ENCODE assay signal across 9 cellular contexts in genomic region chr11:130634981-130635473, GRCh38.
DNase-seq lines count a peak whose midpoint lies in the region; ATAC-seq and TF ChIP-seq lines count a peak whose summit lies in the region.
"Had no signal": no experiment of that assay in that cellular context is flagged by ENCODE, and none has a peak within 500 bp of the region (broad histone marks: within the 10 kb centered on the region; RNA-seq: fewer than 3 reads in every experiment).

No MANE protein-coding gene starts in this region.

- H3K4me1 ChIP-seq in HUES48 (ENCODE audit: control insufficient read depth, insufficient read depth, low read length) (no peaks in the 10 kb centered on the region), hepatocyte (ENCODE audit: insufficient read depth) (peaks cover 23% of the 10 kb centered on the region)

- H3K4me3 ChIP-seq in HUES48 (ENCODE audit: low read depth, low read length), result no peak overlapping the region
- H3K4me3 ChIP-seq in kidney epithelial cell (ENCODE audit: low read depth, low read length), result no peak overlapping the region
- H3K4me3 ChIP-seq in hepatocyte, result no peak overlapping the region

- no peak for TF ChIP-seq CTCF in kidney epithelial cell (IDR thresholded peaks at IDR 0.05; ENCODE audit: insufficient read depth, low read length, poor library complexity, severe bottlenecking)
- TF ChIP-seq CTCF in hepatocyte (IDR thresholded peaks at IDR 0.05; ENCODE audit: poor library complexity), result no peak

- H3K27ac Mint-ChIP-seq in activated T-helper 17 cell treated with anti-CD3 and anti-CD28 coated beads, Interleukin-2, amount 50 U/mL, for 72 hours, result no peak overlapping the region

- no peaks in the 10 kb centered on the region for H3K9me2 ChIP-seq in hepatocyte (replicated peaks; ENCODE audit: insufficient read depth)

- H3K79me2 ChIP-seq in hepatocyte, result no peaks in the 10 kb centered on the region

- H3K4me1 Mint-ChIP-seq in activated T-helper 17 cell treated with anti-CD3 and anti-CD28 coated beads, Interleukin-2, amount 50 U/mL, for 72 hours, result peaks cover 4% of the 10 kb centered on the region

- H3K9ac ChIP-seq in HUES48 (ENCODE audit: low read depth, low read length), result no peak overlapping the region

- no peak overlapping the region for H3K4me3 Mint-ChIP-seq in activated T-helper 17 cell treated with anti-CD3 and anti-CD28 coated beads, Interleukin-2, amount 50 U/mL, for 72 hours

- H3K27ac ChIP-seq in HUES48 (ENCODE audit: low read depth, low read length) (peak overlapping the region; percentile 37), hepatocyte (no peak overlapping the region)
- H3K27ac ChIP-seq: neutrophil had no signal

- H3K27me3 ChIP-seq in HUES48 (ENCODE audit: control insufficient read depth, insufficient read depth, low read length) (no peaks in the 10 kb centered on the region; the same call in 1 of the 2 replicates), kidney epithelial cell (ENCODE audit: control insufficient read depth, insufficient read depth, low read length) (no peaks in the 10 kb centered on the region), hepatocyte (no peaks in the 10 kb centered on the region)
- H3K27me3 ChIP-seq: neutrophil had no signal

- no peak overlapping the region for H2AFZ ChIP-seq in hepatocyte

- H3K4me2 ChIP-seq in hepatocyte, result no peak overlapping the region

- DNase-seq in COR-L47 (lab: John Stamatoyannopoulos, UW) (peak; percentile 62), kidney epithelial cell (ENCODE audit: low read depth) (peak; percentile 41), hepatocyte (ENCODE audit: low spot score) (no peak), NCI-H187 treated with DMSO at 0.1 percent for 48 hours (lab: John Stamatoyannopoulos, UW) (no peak)
- no peak for DNase-seq in effector CD4-positive, alpha-beta T cell

- H3K36me3 Mint-ChIP-seq in activated T-helper 17 cell treated with anti-CD3 and anti-CD28 coated beads, Interleukin-2, amount 50 U/mL, for 72 hours (ENCODE audit: low read depth), result no peaks in the 10 kb centered on the region

- peaks cover 15% of the 10 kb centered on the region for H3K27me3 Mint-ChIP-seq in activated T-helper 17 cell treated with anti-CD3 and anti-CD28 coated beads, Interleukin-2, amount 50 U/mL, for 72 hours

- no peaks in the 10 kb centered on the region for H3K9me3 Mint-ChIP-seq in activated T-helper 17 cell treated with anti-CD3 and anti-CD28 coated beads, Interleukin-2, amount 50 U/mL, for 72 hours

- H3K36me3 ChIP-seq in HUES48 (ENCODE audit: control insufficient read depth, insufficient read depth, low read length) (no peaks in the 10 kb centered on the region), kidney epithelial cell (ENCODE audit: control insufficient read depth, insufficient read depth, low read length) (no peaks in the 10 kb centered on the region), hepatocyte (replicated peaks; ENCODE audit: insufficient read depth, low read depth) (no peaks in the 10 kb centered on the region)
- H3K36me3 ChIP-seq: neutrophil had no signal

- WGBS in hepatocyte (ENCODE audit: low lambda C conversion rate, missing lambda C conversion rate), result 71% methylated on average over 10 of the region's 10 CpGs

- no peaks in the 10 kb centered on the region for H4K20me1 ChIP-seq in hepatocyte (ENCODE audit: insufficient read depth, poor library complexity, severe bottlenecking)

- H3K9me3 ChIP-seq in HUES48 (ENCODE audit: control insufficient read depth, insufficient read depth, low read length), result no peaks in the 10 kb centered on the region
- no peaks in the 10 kb centered on the region for H3K9me3 ChIP-seq in hepatocyte (ENCODE audit: low read depth)
- H3K9me3 ChIP-seq: neutrophil had no signal

- peak; percentile 38 for ATAC-seq in activated T-helper 17 cell treated with anti-CD3 and anti-CD28 coated beads, Interleukin-2, amount 50 U/mL, for 72 hours (replicated peaks)
- ATAC-seq in GM19455 (IDR thresholded peaks at IDR 0.05; ENCODE audit: unreplicated experiment), result no peak

Comparison
In these comparisons a context has a peak if more than half of its experiments do, and no peak if none do; other contexts are left out.
1. DNase-seq: peak in COR-L47 (single experiment) and kidney epithelial cell (single experiment); none in hepatocyte (single experiment), effector CD4-positive, alpha-beta T cell (single experiment) and NCI-H187 treated with DMSO at 0.1 percent for 48 hours (single experiment).